8 cellular contexts compared by ENCODE assay signal in genomic region chr5:132464155-132464939, GRCh38. TPM values are rescaled to one million over a fixed set of nuclear protein-coding genes. Genes with fewer than 3 reads are reported as not detected.
A peak's percentile ranks its signal among the peaks of the same experiment; 100 is the strongest.
DNase-seq lines count a peak whose midpoint lies in the region; ATAC-seq and TF ChIP-seq lines count a peak whose summit lies in the region.

No MANE protein-coding gene starts in this region.

- DNase-seq in DMS 273 treated with DMSO at 0.1 percent for 48 hours (lab: John Stamatoyannopoulos, UW) (peak; percentile 69), NCI-H1694 treated with DMSO at 0.1 percent for 48 hours (lab: John Stamatoyannopoulos, UW) (peak; percentile 73), breast epithelium (ENCODE audit: low spot score in 2 of 2) (no peak), NCI-H2081 treated with DMSO at 0.1 percent for 48 hours (lab: John Stamatoyannopoulos, UW) (no peak), HuH-7 (ENCODE audit: low spot score) (no peak)
- DNase-seq in naive thymus-derived CD4-positive, alpha-beta T cell, result peak in 3 of 9 donors; percentile 23 to 63 (median 30)

- H3K9me3 Mint-ChIP-seq in naive thymus-derived CD4-positive, alpha-beta T cell, result peaks cover 0 to 3% (median 0%) of the 10 kb centered on the region in 11 donors

- no peaks in the 10 kb centered on the region for H3K27me3 Mint-ChIP-seq in naive thymus-derived CD4-positive, alpha-beta T cell

- no peak for TF ChIP-seq CTCF in breast epithelium (IDR thresholded peaks at IDR 0.05)

- H3K27ac ChIP-seq in breast epithelium, result peak overlapping the region; percentile 86 to 89
- H3K27ac ChIP-seq in naive thymus-derived CD4-positive, alpha-beta T cell (ENCODE audit: low read depth, low read length), result peak overlapping the region; percentile 69

- peaks cover 4 to 9% of the 10 kb centered on the region in 2 donors for H3K4me1 ChIP-seq in breast epithelium
- H3K4me1 ChIP-seq in naive thymus-derived CD4-positive, alpha-beta T cell (ENCODE audit: control insufficient read depth in 2 of 2, insufficient read depth in 2 of 2, low read length in 2 of 2), result peaks cover 67 to 92% of the 10 kb centered on the region in 2 donors

- POLR2A ChIA-PET in naive thymus-derived CD4-positive, alpha-beta T cell (lab: Charles Lee), result interaction anchor here (0.6 to 13.1 kb wide), 15 partner anchors 8 to 54 kb away, joined by 3 to 268 read pairs (median 19); partner anchors contain the start of gene IRF1

- peak overlapping the region in 2 of 3 donors; percentile 35 to 56 for H3K4me3 ChIP-seq in breast epithelium
- peak overlapping the region; percentile 59 for H3K4me3 ChIP-seq in naive thymus-derived CD4-positive, alpha-beta T cell (ENCODE audit: low read length)

- H3K36me3 ChIP-seq in breast epithelium, result no peaks in the 10 kb centered on the region
- peaks cover 0 to 4% (median 0%) of the 10 kb centered on the region in 3 experiments for H3K36me3 ChIP-seq in naive thymus-derived CD4-positive, alpha-beta T cell (ENCODE audit: control insufficient read depth in 2 of 3, insufficient read depth in 3 of 3, low read length in 3 of 3)

- peaks cover 70 to 97% (median 93%) of the 10 kb centered on the region in 7 donors for H3K4me1 Mint-ChIP-seq in naive thymus-derived CD4-positive, alpha-beta T cell

- intact Hi-C loops in breast epithelium (cut with DNase I; ENCODE audit: low total_unique reads), result no loop called here
- intact Hi-C loops in naive thymus-derived CD4-positive, alpha-beta T cell (cut with micrococcal nuclease), result loop anchor here (1.0 kb wide), 2 partner anchors 8 to 9 kb away; no protein-coding TSS in a partner anchor

- H3K27me3 ChIP-seq in breast epithelium, result no peaks in the 10 kb centered on the region
- no peaks in the 10 kb centered on the region for H3K27me3 ChIP-seq in naive thymus-derived CD4-positive, alpha-beta T cell (ENCODE audit: control insufficient read depth in 2 of 2, insufficient read depth in 2 of 2, low read length in 2 of 2)

- H3K27ac Mint-ChIP-seq in naive thymus-derived CD4-positive, alpha-beta T cell, result peak overlapping the region; percentile 83 to 95 (median 94)

- TF ChIP-seq POLR2A in breast epithelium (IDR thresholded peaks at IDR 0.05), result no peak

- no peak for ATAC-seq in naive thymus-derived CD4-positive, alpha-beta T cell
- ATAC-seq in HG03571 (IDR thresholded peaks at IDR 0.05; ENCODE audit: unreplicated experiment) (no peak), HG03460 (IDR thresholded peaks at IDR 0.05; ENCODE audit: unreplicated experiment) (no peak)

- H3K4me3 Mint-ChIP-seq in naive thymus-derived CD4-positive, alpha-beta T cell, result peak overlapping the region; percentile 72 to 87 (median 80)

- peaks cover 5 to 55% (median 18%) of the 10 kb centered on the region in 5 donors for H3K36me3 Mint-ChIP-seq in naive thymus-derived CD4-positive, alpha-beta T cell

- no peaks in the 10 kb centered on the region for H3K9me3 ChIP-seq in breast epithelium
- no peaks in the 10 kb centered on the region for H3K9me3 ChIP-seq in naive thymus-derived CD4-positive, alpha-beta T cell (ENCODE audit: control insufficient read depth in 2 of 3, low read length in 3 of 3)

- CTCF ChIA-PET in naive thymus-derived CD4-positive, alpha-beta T cell (lab: Charles Lee), result interaction anchor here (0.7 to 4.9 kb wide), 10 partner anchors 8 to 49 kb away, joined by 3 to 25 read pairs (median 7); partner anchors contain the start of gene IRF1

RNA-seq across cellular contexts. Expression of gene IRF1, which starts 26.2 kb away (rescaled TPM):
- 10 to 100 TPM; 10.4 to 27.8 (median 18.0) TPM for total RNA-seq in breast epithelium
- total RNA-seq in naive thymus-derived CD4-positive, alpha-beta T cell, result 100 to 1,000 TPM; 118 to 632 (median 549) TPM
- 100 to 1,000 TPM; 148 to 174 TPM for polyA plus RNA-seq in naive thymus-derived CD4-positive, alpha-beta T cell

Comparison
In these comparisons a context has a peak if more than half of its experiments do, and no peak if none do; other contexts are left out.
1. DNase-seq: peak in DMS 273 treated with DMSO at 0.1 percent for 48 hours (single experiment) and NCI-H1694 treated with DMSO at 0.1 percent for 48 hours (single experiment); none in breast epithelium (0 of 2), NCI-H2081 treated with DMSO at 0.1 percent for 48 hours (single experiment) and HuH-7 (single experiment).
2. RNA of gene IRF1, which starts 26.2 kb away (total RNA-seq): 118 to 632 TPM in naive thymus-derived CD4-positive, alpha-beta T cell; 10.4 to 27.8 TPM in breast epithelium; every median in the first group is over 4 times any median in the second.